In the genomic region with DNA sequence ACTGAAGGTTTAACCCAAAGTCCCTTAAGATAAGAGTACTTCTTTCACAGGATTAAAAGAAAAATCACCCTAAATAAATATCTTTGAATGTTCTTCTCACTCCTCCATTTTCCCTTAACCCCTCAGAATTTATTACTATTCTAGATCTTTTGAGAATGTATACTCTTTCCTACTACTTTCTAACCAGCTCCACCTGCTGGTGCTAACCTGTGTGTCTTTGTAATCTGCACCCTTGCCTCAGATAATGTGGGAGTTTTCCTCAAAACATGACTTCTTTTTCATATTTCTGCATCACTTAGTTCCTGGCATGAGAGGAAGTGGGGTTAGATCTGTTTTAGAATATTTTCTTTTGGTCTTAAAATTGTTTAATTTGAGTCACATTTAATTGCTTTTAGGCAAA, we compare ENCODE assay signal across 9 cellular contexts.
DNase-seq lines count a peak whose midpoint lies in the region; ATAC-seq and TF ChIP-seq lines count a peak whose summit lies in the region.
"Had no signal": no experiment of that assay in that cellular context is flagged by ENCODE, and none has a peak within 500 bp of the region (broad histone marks: within the 10 kb centered on the region; RNA-seq: fewer than 3 reads in every experiment).

No MANE protein-coding gene starts in this region.

- no peaks in the 10 kb centered on the region for H3K9me3 ChIP-seq in mammary epithelial cell (replicated peaks; ENCODE audit: insufficient read depth, low read length)
- no peaks in the 10 kb centered on the region for H3K9me3 ChIP-seq in lower lobe of right lung

- dilution Hi-C loops in mammary epithelial cell (cut with HindIII; ENCODE audit: low sequenced_read_pairs), result no loop called here

- no TSS peak for BruUV-seq in mammary epithelial cell (replicated peaks; lab: Mats Ljungman, UMichigan)

- intact Hi-C loops in mammary epithelial cell (cut with micrococcal nuclease) (loop anchor here (2.0 to 5.0 kb wide), 3 partner anchors 49 to 395 kb away; a partner anchor contains a TSS), lower lobe of right lung (cut with DNase I) (no loop called here)

- no peak overlapping the region for H3K27ac ChIP-seq in mammary epithelial cell (ENCODE audit: insufficient read depth, low read depth, low read length)
- no peak overlapping the region for H3K27ac ChIP-seq in lower lobe of right lung

- CTCF ChIA-PET in mammary epithelial cell (lab: Charles Lee; ENCODE audit: low non-redundant PET), result interaction anchor here (0.7 to 0.8 kb wide), 2 partner anchors 70 to 75 kb away, joined by 3 to 4 read pairs; no protein-coding TSS in a partner anchor

- TF ChIP-seq CTCF in mammary epithelial cell (conservative IDR thresholded peaks at IDR 0.05 in 1 of 2, IDR thresholded peaks at IDR 0.05 in 1 of 2; ENCODE audit: extremely low read depth in 1 of 2, insufficient read depth in 1 of 2, low read depth in 1 of 2, low read length in 2 of 2), result peak; percentile 65 to 68
- peak; percentile 29 for TF ChIP-seq CTCF in lower lobe of right lung (IDR thresholded peaks at IDR 0.05)

- in situ Hi-C loops in G401 (cut with HindIII; ENCODE audit: low sequenced_read_pairs), result no loop called here
- in situ Hi-C loops in mammary epithelial cell (cut with MboI; ENCODE audit: low sequenced_read_pairs in 2 of 2), result no loop called here

- peaks cover 3% of the 10 kb centered on the region for H3K4me1 ChIP-seq in mammary epithelial cell (ENCODE audit: insufficient read depth, low read length)
- no peaks in the 10 kb centered on the region for H3K4me1 ChIP-seq in lower lobe of right lung

- no peaks in the 10 kb centered on the region for H3K79me2 ChIP-seq in mammary epithelial cell (ENCODE audit: insufficient read depth, low read length)

- H3K9ac ChIP-seq in mammary epithelial cell (ENCODE audit: insufficient read depth, low read length), result no peak overlapping the region

- no peak for ATAC-seq in lower lobe of right lung

- H3K4me3 ChIP-seq in mammary epithelial cell (replicated peaks in 1 of 3; ENCODE audit: insufficient read depth in 1 of 3, low read depth in 2 of 3, low read length in 3 of 3), result no peak overlapping the region
- H3K4me3 ChIP-seq in lower lobe of right lung, result no peak overlapping the region

- H3K36me3 ChIP-seq in mammary epithelial cell (ENCODE audit: insufficient read depth, low read length), result no peaks in the 10 kb centered on the region
- no peaks in the 10 kb centered on the region for H3K36me3 ChIP-seq in lower lobe of right lung

- H3K4me2 ChIP-seq in mammary epithelial cell (ENCODE audit: insufficient read depth, low read depth, low read length), result no peak overlapping the region

- DNase-seq in G401 (ENCODE audit: low spot score) (peak; percentile 3), NCI-H146 treated with DMSO at 0.1 percent for 48 hours (lab: John Stamatoyannopoulos, UW; ENCODE audit: unreplicated experiment) (peak; percentile 32), mammary epithelial cell (peak; percentile 25), lower lobe of right lung (no peak), AG08396 (ENCODE audit: low spot score) (no peak), putamen (ENCODE audit: low spot score) (no peak), NCI-H1417 treated with DMSO at 0.1 percent for 48 hours (lab: John Stamatoyannopoulos, UW) (no peak), NCI-H2227 treated with DMSO at 0.1 percent for 48 hours (lab: John Stamatoyannopoulos, UW) (no peak)
- DNase-seq: activated naive CD4-positive, alpha-beta T cell treated with Interleukin-2 at 50 U/mL for 16 hours had no signal

- H3K27me3 ChIP-seq in mammary epithelial cell (ENCODE audit: insufficient read depth, low read length) (no peaks in the 10 kb centered on the region), lower lobe of right lung (ENCODE audit: low read depth) (no peaks in the 10 kb centered on the region)

- H2AFZ ChIP-seq in mammary epithelial cell (ENCODE audit: low read depth, low read length), result no peak overlapping the region

- no peaks in the 10 kb centered on the region for H4K20me1 ChIP-seq in mammary epithelial cell (ENCODE audit: insufficient read depth, low read length)

Comparison
In these comparisons a context has a peak if more than half of its experiments do, and no peak if none do; other contexts are left out.
1. DNase-seq: peak in G401 (single experiment), NCI-H146 treated with DMSO at 0.1 percent for 48 hours (single experiment) and mammary epithelial cell (single experiment); none in lower lobe of right lung (single experiment), AG08396 (single experiment), putamen (single experiment), NCI-H1417 treated with DMSO at 0.1 percent for 48 hours (single experiment) and NCI-H2227 treated with DMSO at 0.1 percent for 48 hours (single experiment).